ENCODE assay signal across 8 cellular contexts in the genomic region with DNA sequence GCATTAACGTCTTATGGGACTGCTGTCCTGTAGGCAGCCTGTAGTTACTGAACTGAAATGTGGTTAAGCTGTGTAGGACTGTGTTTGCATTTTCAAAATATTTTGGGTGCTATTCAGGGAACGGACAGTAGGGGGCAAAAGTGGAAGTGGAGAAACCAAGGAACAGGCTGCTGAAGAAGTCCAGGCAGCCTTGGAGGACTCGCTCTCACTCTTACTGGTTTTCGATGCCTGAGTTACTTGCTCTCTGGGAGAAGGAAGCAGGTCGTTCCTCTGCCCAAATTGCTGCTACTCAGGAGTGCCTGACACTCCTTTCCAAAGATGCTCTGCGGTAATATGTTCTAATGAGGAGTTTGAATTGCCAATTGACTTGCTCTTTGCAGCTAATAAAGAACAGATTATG.
DNase-seq lines count a peak whose midpoint lies in the region; FAIRE-seq and TF ChIP-seq lines count a peak whose summit lies in the region.

No MANE protein-coding gene starts in this region.

- TF ChIP-seq CTCF in WERI-Rb-1 (IDR thresholded peaks at IDR 0.05; ENCODE audit: low read depth, low read length) (peak; percentile 78), keratinocyte (optimal IDR thresholded peaks at IDR 0.05 in 1 of 3, IDR thresholded peaks at IDR 0.05 in 1 of 3, conservative IDR thresholded peaks at IDR 0.05 in 1 of 3; ENCODE audit: extremely low read depth in 1 of 3, insufficient read depth in 2 of 3, low read length in 3 of 3) (peak; percentile 16 to 56 (median 41))

- H3K9me1 ChIP-seq in keratinocyte (ENCODE audit: control insufficient read depth, extremely low read depth, insufficient read depth, low read length): no peaks in the 10 kb centered on the region

- DNase-seq in Daoy (ENCODE audit: low read depth) (peak; percentile 25), Kasumi-1 (lab: John Stamatoyannopoulos, UW) (peak; percentile 4 to 6), WERI-Rb-1 (peak; percentile 51), keratinocyte (ENCODE audit: low read depth, low spot score) (no peak), AG08395 (ENCODE audit: low spot score) (no peak), HuH-7.5 (ENCODE audit: low spot score) (no peak)
- DNase-seq in activated T-cell treated with anti-CD3 and anti-CD28 coated beads, Interleukin-2, amount 50 U/mL, for 48 hours: no peak
- DNase-seq in activated T-cell treated with anti-CD3 and anti-CD28 coated beads, Interleukin-2, amount 50 U/mL, for 1 hour: no peak

- dilution Hi-C loops in keratinocyte (cut with MboI; ENCODE audit: extremely low pct_ligation_motif_present, low sequenced_read_pairs): no loop called here

- H3K9ac ChIP-seq in keratinocyte (ENCODE audit: control insufficient read depth, extremely low read depth, insufficient read depth, low read length): no peak overlapping the region

- H3K4me1 ChIP-seq in keratinocyte (ENCODE audit: control insufficient read depth, extremely low read depth, insufficient read depth, low read length): no peaks in the 10 kb centered on the region

- H2AFZ ChIP-seq in keratinocyte (ENCODE audit: control insufficient read depth, low read length): no peak overlapping the region

- H3K9me3 ChIP-seq in WERI-Rb-1 (ENCODE audit: severe bottlenecking) (peaks cover 6% of the 10 kb centered on the region), keratinocyte (ENCODE audit: control insufficient read depth, low read depth, low read length) (no peaks in the 10 kb centered on the region)

- FAIRE-seq in keratinocyte (lab: Jason Lieb, UNC): no peak

- no peaks in the 10 kb centered on the region for H3K27me3 ChIP-seq in WERI-Rb-1 (ENCODE audit: insufficient read depth, low read depth, severe bottlenecking)
- H3K27me3 ChIP-seq in keratinocyte (ENCODE audit: control insufficient read depth, extremely low read depth, insufficient read depth, low read length): no peaks in the 10 kb centered on the region

- H3K27ac ChIP-seq in WERI-Rb-1: no peak overlapping the region
- no peak overlapping the region for H3K27ac ChIP-seq in keratinocyte (ENCODE audit: control insufficient read depth, insufficient read depth, low read length)

- no peaks in the 10 kb centered on the region for H3K36me3 ChIP-seq in WERI-Rb-1
- no peaks in the 10 kb centered on the region for H3K36me3 ChIP-seq in keratinocyte (ENCODE audit: control insufficient read depth in 2 of 2, extremely low read depth in 1 of 2, insufficient read depth in 2 of 2, low read length in 2 of 2)

- H3K4me3 ChIP-seq in WERI-Rb-1 (ENCODE audit: low read depth, low read length) (no peak overlapping the region), keratinocyte (ENCODE audit: control insufficient read depth in 2 of 3, extremely low read depth in 1 of 3, insufficient read depth in 2 of 3, low read depth in 1 of 3, low read length in 3 of 3) (no peak overlapping the region)

- no peaks in the 10 kb centered on the region for H4K20me1 ChIP-seq in keratinocyte (ENCODE audit: control insufficient read depth, extremely low read depth, insufficient read depth, low read length)

- no peaks in the 10 kb centered on the region for H3K79me2 ChIP-seq in keratinocyte (ENCODE audit: control insufficient read depth, insufficient read depth, low read length)

- H3K4me2 ChIP-seq in keratinocyte (ENCODE audit: control insufficient read depth, extremely low read depth, insufficient read depth, low read depth, low read length): no peak overlapping the region

Comparison
In these comparisons a context has a peak if more than half of its experiments do, and no peak if none do; other contexts are left out.
1. DNase-seq: peak in Daoy (single experiment), Kasumi-1 (2 of 2) and WERI-Rb-1 (single experiment); none in keratinocyte (single experiment), AG08395 (single experiment), HuH-7.5 (single experiment), activated T-cell treated with anti-CD3 and anti-CD28 coated beads, Interleukin-2, amount 50 U/mL, for 48 hours (0 of 2) and activated T-cell treated with anti-CD3 and anti-CD28 coated beads, Interleukin-2, amount 50 U/mL, for 1 hour (single experiment).